In the genomic region with DNA sequence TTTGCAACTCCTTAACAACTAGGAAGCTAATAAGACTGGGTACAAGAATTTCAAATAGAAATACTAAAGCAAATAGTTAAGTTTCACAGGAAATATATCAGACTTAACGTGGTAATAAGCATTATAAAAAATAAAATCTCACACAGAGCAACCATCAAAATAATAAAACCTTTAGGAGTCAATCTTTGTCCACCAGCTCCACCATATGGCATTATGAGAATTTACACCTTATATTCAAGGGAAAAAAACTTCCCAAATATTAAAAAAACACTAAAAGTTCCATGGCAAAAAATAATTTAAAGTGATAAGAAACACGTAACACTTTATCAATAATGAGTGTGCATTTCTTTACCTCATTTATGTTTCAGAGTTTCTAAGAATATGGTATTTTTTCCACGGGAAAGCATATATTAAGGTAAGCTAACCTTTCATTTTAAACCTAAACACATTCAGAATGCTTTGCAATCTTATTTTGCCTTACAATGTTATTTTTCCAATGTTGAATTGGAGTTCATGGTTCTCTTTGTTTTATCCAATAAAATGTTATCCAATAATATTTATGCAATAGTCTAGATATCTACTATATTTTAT, we compare ENCODE assay signal across 1 cellular context.
TF ChIP-seq lines count a peak whose summit lies in the region.

No MANE protein-coding gene starts in this region.

TF ChIP-seq in K562, 482 proteins besides CTCF, POLR2A, EP300 and RAD21 (continued from another document):
- TF ChIP-seq, protein P1, sequence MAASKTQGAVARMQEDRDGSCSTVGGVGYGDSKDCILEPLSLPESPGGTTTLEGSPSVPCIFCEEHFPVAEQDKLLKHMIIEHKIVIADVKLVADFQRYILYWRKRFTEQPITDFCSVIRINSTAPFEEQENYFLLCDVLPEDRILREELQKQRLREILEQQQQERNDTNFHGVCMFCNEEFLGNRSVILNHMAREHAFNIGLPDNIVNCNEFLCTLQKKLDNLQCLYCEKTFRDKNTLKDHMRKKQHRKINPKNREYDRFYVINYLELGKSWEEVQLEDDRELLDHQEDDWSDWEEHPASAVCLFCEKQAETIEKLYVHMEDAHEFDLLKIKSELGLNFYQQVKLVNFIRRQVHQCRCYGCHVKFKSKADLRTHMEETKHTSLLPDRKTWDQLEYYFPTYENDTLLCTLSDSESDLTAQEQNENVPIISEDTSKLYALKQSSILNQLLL (CRISPR knock-in tag; IDR thresholded peaks at IDR 0.05; ENCODE audit: borderline replicate concordance), result no peak
- TF ChIP-seq KDM4B (IDR thresholded peaks at IDR 0.05; ENCODE audit: borderline replicate concordance in 2 of 2, low read depth in 1 of 2), result no peak
- TF ChIP-seq, protein P2, sequence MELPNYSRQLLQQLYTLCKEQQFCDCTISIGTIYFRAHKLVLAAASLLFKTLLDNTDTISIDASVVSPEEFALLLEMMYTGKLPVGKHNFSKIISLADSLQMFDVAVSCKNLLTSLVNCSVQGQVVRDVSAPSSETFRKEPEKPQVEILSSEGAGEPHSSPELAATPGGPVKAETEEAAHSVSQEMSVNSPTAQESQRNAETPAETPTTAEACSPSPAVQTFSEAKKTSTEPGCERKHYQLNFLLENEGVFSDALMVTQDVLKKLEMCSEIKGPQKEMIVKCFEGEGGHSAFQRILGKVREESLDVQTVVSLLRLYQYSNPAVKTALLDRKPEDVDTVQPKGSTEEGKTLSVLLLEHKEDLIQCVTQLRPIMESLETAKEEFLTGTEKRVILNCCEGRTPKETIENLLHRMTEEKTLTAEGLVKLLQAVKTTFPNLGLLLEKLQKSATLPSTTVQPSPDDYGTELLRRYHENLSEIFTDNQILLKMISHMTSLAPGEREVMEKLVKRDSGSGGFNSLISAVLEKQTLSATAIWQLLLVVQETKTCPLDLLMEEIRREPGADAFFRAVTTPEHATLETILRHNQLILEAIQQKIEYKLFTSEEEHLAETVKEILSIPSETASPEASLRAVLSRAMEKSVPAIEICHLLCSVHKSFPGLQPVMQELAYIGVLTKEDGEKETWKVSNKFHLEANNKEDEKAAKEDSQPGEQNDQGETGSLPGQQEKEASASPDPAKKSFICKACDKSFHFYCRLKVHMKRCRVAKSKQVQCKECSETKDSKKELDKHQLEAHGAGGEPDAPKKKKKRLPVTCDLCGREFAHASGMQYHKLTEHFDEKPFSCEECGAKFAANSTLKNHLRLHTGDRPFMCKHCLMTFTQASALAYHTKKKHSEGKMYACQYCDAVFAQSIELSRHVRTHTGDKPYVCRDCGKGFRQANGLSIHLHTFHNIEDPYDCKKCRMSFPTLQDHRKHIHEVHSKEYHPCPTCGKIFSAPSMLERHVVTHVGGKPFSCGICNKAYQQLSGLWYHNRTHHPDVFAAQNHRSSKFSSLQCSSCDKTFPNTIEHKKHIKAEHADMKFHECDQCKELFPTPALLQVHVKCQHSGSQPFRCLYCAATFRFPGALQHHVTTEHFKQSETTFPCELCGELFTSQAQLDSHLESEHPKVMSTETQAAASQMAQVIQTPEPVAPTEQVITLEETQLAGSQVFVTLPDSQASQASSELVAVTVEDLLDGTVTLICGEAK (IDR thresholded peaks at IDR 0.05), result no peak
- TF ChIP-seq, protein P2 (CRISPR knock-in tag; IDR thresholded peaks at IDR 0.05), result no peak
- TF ChIP-seq ZNF253 (CRISPR knock-in tag; conservative IDR thresholded peaks at IDR 0.05), result no peak
- no peak for TF ChIP-seq TCF3 (CRISPR knock-in tag; IDR thresholded peaks at IDR 0.05)
- TF ChIP-seq, protein P3, sequence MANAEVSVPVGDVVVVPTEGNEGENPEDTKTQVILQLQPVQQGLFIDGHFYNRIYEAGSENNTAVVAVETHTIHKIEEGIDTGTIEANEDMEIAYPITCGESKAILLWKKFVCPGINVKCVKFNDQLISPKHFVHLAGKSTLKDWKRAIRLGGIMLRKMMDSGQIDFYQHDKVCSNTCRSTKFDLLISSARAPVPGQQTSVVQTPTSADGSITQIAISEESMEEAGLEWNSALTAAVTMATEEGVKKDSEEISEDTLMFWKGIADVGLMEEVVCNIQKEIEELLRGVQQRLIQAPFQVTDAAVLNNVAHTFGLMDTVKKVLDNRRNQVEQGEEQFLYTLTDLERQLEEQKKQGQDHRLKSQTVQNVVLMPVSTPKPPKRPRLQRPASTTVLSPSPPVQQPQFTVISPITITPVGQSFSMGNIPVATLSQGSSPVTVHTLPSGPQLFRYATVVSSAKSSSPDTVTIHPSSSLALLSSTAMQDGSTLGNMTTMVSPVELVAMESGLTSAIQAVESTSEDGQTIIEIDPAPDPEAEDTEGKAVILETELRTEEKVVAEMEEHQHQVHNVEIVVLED (CRISPR knock-in tag; IDR thresholded peaks at IDR 0.05), result no peak
- TF ChIP-seq RFX7 (CRISPR knock-in tag; IDR thresholded peaks at IDR 0.05), result no peak
- no peak for TF ChIP-seq RAD51 (IDR thresholded peaks at IDR 0.05; ENCODE audit: borderline replicate concordance, low read depth)
- TF ChIP-seq MTA3 (IDR thresholded peaks at IDR 0.05; ENCODE audit: borderline replicate concordance), result no peak
- no peak for TF ChIP-seq NFE2 (IDR thresholded peaks at IDR 0.05; ENCODE audit: low read depth)
- no peak for TF ChIP-seq TCF7 (IDR thresholded peaks at IDR 0.05; ENCODE audit: borderline replicate concordance)
- TF ChIP-seq ZNF311 (CRISPR knock-in tag; IDR thresholded peaks at IDR 0.05), result no peak
- no peak for TF ChIP-seq ZNF41 (CRISPR knock-in tag; conservative IDR thresholded peaks at IDR 0.05)
- TF ChIP-seq, protein P4, sequence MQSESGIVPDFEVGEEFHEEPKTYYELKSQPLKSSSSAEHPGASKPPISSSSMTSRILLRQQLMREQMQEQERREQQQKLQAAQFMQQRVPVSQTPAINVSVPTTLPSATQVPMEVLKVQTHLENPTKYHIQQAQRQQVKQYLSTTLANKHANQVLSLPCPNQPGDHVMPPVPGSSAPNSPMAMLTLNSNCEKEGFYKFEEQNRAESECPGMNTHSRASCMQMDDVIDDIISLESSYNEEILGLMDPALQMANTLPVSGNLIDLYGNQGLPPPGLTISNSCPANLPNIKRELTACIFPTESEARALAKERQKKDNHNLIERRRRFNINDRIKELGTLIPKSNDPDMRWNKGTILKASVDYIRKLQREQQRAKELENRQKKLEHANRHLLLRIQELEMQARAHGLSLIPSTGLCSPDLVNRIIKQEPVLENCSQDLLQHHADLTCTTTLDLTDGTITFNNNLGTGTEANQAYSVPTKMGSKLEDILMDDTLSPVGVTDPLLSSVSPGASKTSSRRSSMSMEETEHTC (IDR thresholded peaks at IDR 0.05), result no peak
- no peak for TF ChIP-seq HMG20B (CRISPR knock-in tag; IDR thresholded peaks at IDR 0.05)
- TF ChIP-seq ADNP (tag; IDR thresholded peaks at IDR 0.05), result no peak
- no peak for TF ChIP-seq PHF21A (IDR thresholded peaks at IDR 0.05; ENCODE audit: borderline replicate concordance, low read depth)
- TF ChIP-seq HLTF (IDR thresholded peaks at IDR 0.05), result no peak
- no peak for TF ChIP-seq HDGF (IDR thresholded peaks at IDR 0.05)
TF ChIP-seq in K562: peak in this region for 0.
